Comparison of ENCODE assay signal across 1 cellular context in the genomic region with DNA sequence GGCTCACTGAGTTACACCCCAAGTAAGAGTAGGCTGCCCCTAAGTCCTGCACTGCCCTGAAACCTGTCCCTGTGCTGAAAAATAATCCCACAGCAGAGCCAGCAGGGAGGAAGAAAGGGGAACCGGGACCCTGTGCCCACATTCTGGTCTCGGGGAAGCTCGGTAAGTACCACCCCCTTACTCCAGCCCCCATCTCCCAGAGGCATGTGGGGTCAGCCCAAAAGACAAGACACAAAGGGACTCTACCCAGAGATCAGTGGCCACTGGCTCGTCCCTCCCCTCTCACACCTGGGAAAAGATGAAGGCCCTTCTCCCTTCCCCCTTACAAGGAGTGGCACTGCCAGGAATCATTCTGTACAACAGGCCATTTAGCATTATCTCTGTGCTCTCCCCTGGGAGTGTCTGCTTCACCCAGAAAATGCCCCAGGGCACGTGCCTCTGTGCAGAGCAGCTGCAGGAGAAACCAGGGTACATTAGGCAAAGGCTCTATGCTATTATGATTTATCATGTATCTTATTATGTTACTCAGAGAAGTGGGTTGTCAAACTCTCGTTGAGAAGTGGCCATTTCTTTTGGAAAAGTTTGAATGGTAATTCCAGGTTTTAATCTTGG.
A peak's percentile ranks its signal among the peaks of the same experiment; 100 is the strongest.
TF ChIP-seq lines count a peak whose summit lies in the region.

No MANE protein-coding gene starts in this region.

TF ChIP-seq in SK-N-SH, 30 proteins besides CTCF, POLR2A, EP300 and RAD21:
- TF ChIP-seq JUND (IDR thresholded peaks at IDR 0.05): no peak
- 0 out of 2 replicates have a peak, but pooled peaks have one; percentile 21 for TF ChIP-seq POLR2AphosphoS5 (IDR thresholded peaks at IDR 0.05; ENCODE audit: low read depth, low read length)
- peak; percentile 87 for TF ChIP-seq RCOR1 (IDR thresholded peaks at IDR 0.05; ENCODE audit: low read length)
- TF ChIP-seq MXI1 (IDR thresholded peaks at IDR 0.05; ENCODE audit: low read depth, low read length): peak; percentile 61
- peak; percentile 96 for TF ChIP-seq CHD2 (IDR thresholded peaks at IDR 0.05; ENCODE audit: low read length, partially characterized antibody)
- no peak for TF ChIP-seq ZBTB33 (IDR thresholded peaks at IDR 0.05; ENCODE audit: borderline replicate concordance, low read depth)
- TF ChIP-seq GATA2 (CRISPR knock-in tag; IDR thresholded peaks at IDR 0.05): peak; percentile 97
- no peak for TF ChIP-seq SIN3A (IDR thresholded peaks at IDR 0.05; ENCODE audit: borderline replicate concordance, low read depth, low read length)
- TF ChIP-seq EZH2phosphoT487 (IDR thresholded peaks at IDR 0.05; ENCODE audit: borderline replicate concordance, low read depth): no peak
- peak; percentile 94 for TF ChIP-seq FOXJ3 (CRISPR knock-in tag; IDR thresholded peaks at IDR 0.05)
- no peak for TF ChIP-seq GABPA (IDR thresholded peaks at IDR 0.05; ENCODE audit: low read depth)
- TF ChIP-seq USF1 (IDR thresholded peaks at IDR 0.05; ENCODE audit: borderline replicate concordance, low read depth): no peak
- no peak for TF ChIP-seq PBX3 (IDR thresholded peaks at IDR 0.05)
- peak; percentile 51 for TF ChIP-seq TCF12 (IDR thresholded peaks at IDR 0.05)
